In genomic region chr14:24162083-24162482, GRCh38 we compare ENCODE assay signal across 8 cellular contexts. TPM values are rescaled to one million over a fixed set of nuclear protein-coding genes. Genes with fewer than 3 reads are reported as not detected.
A peak's percentile ranks its signal among the peaks of the same experiment; 100 is the strongest.
DNase-seq lines count a peak whose midpoint lies in the region; ATAC-seq, FAIRE-seq and TF ChIP-seq lines count a peak whose summit lies in the region.

No MANE protein-coding gene starts in this region.

- H3K4me3 ChIP-seq in BLaER1 (peak overlapping the region; percentile 68), Peyer's patch (peak overlapping the region; percentile 53 to 77 (median 68)), endothelial cell of umbilical vein (replicated peaks in 1 of 3; ENCODE audit: insufficient read depth in 1 of 3, low read depth in 1 of 3, low read length in 3 of 3) (peak overlapping the region in 2 of 3 experiments; percentile 37 to 79)

- H3K9me1 ChIP-seq in endothelial cell of umbilical vein (replicated peaks; ENCODE audit: control insufficient read depth, extremely low read depth, insufficient read depth, low read length), result no peaks in the 10 kb centered on the region

- intact Hi-C loops in endothelial cell of umbilical vein (cut with micrococcal nuclease), result no loop called here

- TF ChIP-seq CTCF in Peyer's patch (IDR thresholded peaks at IDR 0.05) (no peak), endothelial cell of umbilical vein (IDR thresholded peaks at IDR 0.05; ENCODE audit: extremely low read depth in 1 of 2, insufficient read depth in 1 of 2, low read depth in 1 of 2, low read length in 2 of 2) (no peak), omental fat pad (IDR thresholded peaks at IDR 0.05) (no peak)

- peak in 1 of 3 donors; percentile 37 for DNase-seq in Peyer's patch
- no peak for DNase-seq in endothelial cell of umbilical vein (ENCODE audit: low read depth, low spot score)
- DNase-seq in omental fat pad (ENCODE audit: low spot score), result no peak
- DNase-seq in activated gamma-delta T cell (lab: John Stamatoyannopoulos, UW), result no peak
- no peak for DNase-seq in NCI-H146 (lab: John Stamatoyannopoulos, UW)
- DNase-seq in MV-4-11 (lab: John Stamatoyannopoulos, UW), result no peak
- DNase-seq in NCI-H1105 (lab: John Stamatoyannopoulos, UW), result no peak

- H2AFZ ChIP-seq in endothelial cell of umbilical vein (ENCODE audit: low read depth, low read length), result no peak overlapping the region

- peaks cover 9% of the 10 kb centered on the region for H3K79me2 ChIP-seq in endothelial cell of umbilical vein (ENCODE audit: control insufficient read depth, insufficient read depth, low read length)

- no peaks in the 10 kb centered on the region for H3K27me3 ChIP-seq in BLaER1
- H3K27me3 ChIP-seq in Peyer's patch, result no peaks in the 10 kb centered on the region
- no peaks in the 10 kb centered on the region for H3K27me3 ChIP-seq in endothelial cell of umbilical vein (ENCODE audit: control insufficient read depth in 2 of 2, insufficient read depth in 2 of 2, low read length in 2 of 2)

- H3K9me3 ChIP-seq in BLaER1 (no peaks in the 10 kb centered on the region), Peyer's patch (no peaks in the 10 kb centered on the region), endothelial cell of umbilical vein (replicated peaks; ENCODE audit: control insufficient read depth, insufficient read depth, low read length) (no peaks in the 10 kb centered on the region)

- POLR2A ChIA-PET in endothelial cell of umbilical vein (lab: Charles Lee), result interaction anchor here (1.6 kb wide), 1 partner anchor 16 kb away, joined by 6 read pairs; no protein-coding TSS in a partner anchor

- dilution Hi-C loops in endothelial cell of umbilical vein (cut with MboI; ENCODE audit: extremely low pct_ligation_motif_present, low sequenced_read_pairs), result no loop called here

- peaks cover 82% of the 10 kb centered on the region for H3K36me3 ChIP-seq in BLaER1
- H3K36me3 ChIP-seq in Peyer's patch, result peaks cover 0 to 69% (median 3%) of the 10 kb centered on the region in 3 donors
- H3K36me3 ChIP-seq in endothelial cell of umbilical vein (ENCODE audit: control insufficient read depth in 2 of 2, extremely low read depth in 1 of 2, insufficient read depth in 2 of 2, low read length in 2 of 2), result peaks cover 26 to 57% of the 10 kb centered on the region in 2 experiments

- no peak for FAIRE-seq in endothelial cell of umbilical vein (lab: Jason Lieb, UNC)

- H4K20me1 ChIP-seq in BLaER1 (no peaks in the 10 kb centered on the region), endothelial cell of umbilical vein (replicated peaks; ENCODE audit: control insufficient read depth, extremely low read depth, insufficient read depth, low read length) (no peaks in the 10 kb centered on the region)

- TF ChIP-seq POLR2A in Peyer's patch (IDR thresholded peaks at IDR 0.05), result no peak
- no peak for TF ChIP-seq POLR2A in endothelial cell of umbilical vein (IDR thresholded peaks at IDR 0.05; ENCODE audit: low read depth, low read length)

- no TSS peak for BruUV-seq in endothelial cell of umbilical vein (replicated peaks; lab: Mats Ljungman, UMichigan)

- ATAC-seq in omental fat pad (ENCODE audit: low FRiP score), result peak; percentile 11

- H3K4me2 ChIP-seq in BLaER1, result peak overlapping the region; percentile 80
- peak overlapping the region; percentile 91 for H3K4me2 ChIP-seq in endothelial cell of umbilical vein (ENCODE audit: insufficient read depth, low read length)

- H3K9ac ChIP-seq in BLaER1 (peak overlapping the region; percentile 72), endothelial cell of umbilical vein (replicated peaks; ENCODE audit: extremely low read depth, insufficient read depth, low read length) (peak overlapping the region; percentile 78)

- H3K27ac ChIP-seq in BLaER1 (peak overlapping the region; percentile 73), Peyer's patch (peak overlapping the region; percentile 91 to 96 (median 95)), endothelial cell of umbilical vein (ENCODE audit: insufficient read depth, low read depth, low read length) (peak overlapping the region; percentile 78)

- peaks cover 30% of the 10 kb centered on the region for H3K4me1 ChIP-seq in BLaER1
- H3K4me1 ChIP-seq in Peyer's patch, result peaks cover 5 to 31% (median 15%) of the 10 kb centered on the region in 4 donors
- peaks cover 16% of the 10 kb centered on the region for H3K4me1 ChIP-seq in endothelial cell of umbilical vein (ENCODE audit: control insufficient read depth, extremely low read depth, insufficient read depth, low read length)

- CTCF ChIA-PET in endothelial cell of umbilical vein (lab: Charles Lee), result interaction anchor here (1.0 to 3.4 kb wide), 11 partner anchors 13 to 188 kb away, joined by 3 to 63 read pairs (median 8); partner anchors contain the start of genes CIDEB, LTB4R2, PSME1 and PSME2

TF ChIP-seq in endothelial cell of umbilical vein, 7 proteins besides CTCF, POLR2A, EP300 and RAD21:
- TF ChIP-seq POLR2AphosphoS5 (IDR thresholded peaks at IDR 0.05; ENCODE audit: insufficient read depth, low read depth, low read length) (peak; percentile 15), JUN (IDR thresholded peaks at IDR 0.05; ENCODE audit: borderline replicate concordance, insufficient read depth, insufficient read length, low read depth) (no peak)

RNA-seq across cellular contexts. Expression of gene IRF9, which starts 1.0 kb away (rescaled TPM):
- total RNA-seq in Peyer's patch, result 100 to 1,000 TPM in 1 of 4 donors, 10 to 100 TPM in 3; 64.1 to 219 (median 80.8) TPM
- 33.2 and 46.1 TPM in 2 replicates for total RNA-seq in endothelial cell of umbilical vein
- 44.6 and 55.3 TPM in 2 replicates for polyA plus RNA-seq in endothelial cell of umbilical vein
- 21.6 and 23.0 TPM in 2 replicates for polyA plus RNA-seq in endothelial cell of umbilical vein (2011; cell fraction: cytosol; rRNA removed)
- polyA plus RNA-seq in endothelial cell of umbilical vein (2011; cell fraction: nucleus; rRNA removed), result 122 and 136 TPM in 2 replicates
- polyA plus RNA-seq in endothelial cell of umbilical vein (2012), result 30.1 and 40.3 TPM in 2 replicates
- polyA minus RNA-seq in endothelial cell of umbilical vein, result 83.6 and 95.1 TPM in 2 replicates
- polyA minus RNA-seq in endothelial cell of umbilical vein (2011; cell fraction: cytosol; rRNA and poly(A)+ RNA removed), result 12.8 TPM
- 58.6 and 70.1 TPM in 2 replicates for polyA minus RNA-seq in endothelial cell of umbilical vein (2011; cell fraction: nucleus; rRNA and poly(A)+ RNA removed)
- total RNA-seq in omental fat pad, result 100 to 1,000 TPM in 1 of 4 donors, 10 to 100 TPM in 3; 39.4 to 126 (median 66.3) TPM

RNA-seq across cellular contexts. Expression of gene REC8, which starts 9.8 kb away (rescaled TPM):
- total RNA-seq in Peyer's patch (10 to 100 TPM; 18.6 to 74.3 (median 37.8) TPM), endothelial cell of umbilical vein (29.6 and 33.6 TPM in 2 replicates), omental fat pad (10 to 100 TPM in 3 of 4 donors, 1 to 10 TPM in 1; 6.7 to 31.4 (median 16.3) TPM)
- 8.7 and 12.5 TPM in 2 replicates for polyA plus RNA-seq in endothelial cell of umbilical vein
- 6.0 and 8.4 TPM in 2 replicates for polyA plus RNA-seq in endothelial cell of umbilical vein (2011; cell fraction: cytosol; rRNA removed)
- polyA plus RNA-seq in endothelial cell of umbilical vein (2011; cell fraction: nucleus; rRNA removed), result 81.6 and 90.0 TPM in 2 replicates
- polyA plus RNA-seq in endothelial cell of umbilical vein (2012), result 14.4 and 22.0 TPM in 2 replicates
- 4.2 and 7.0 TPM in 2 replicates for polyA minus RNA-seq in endothelial cell of umbilical vein
- not detected for polyA minus RNA-seq in endothelial cell of umbilical vein (2011; cell fraction: cytosol; rRNA and poly(A)+ RNA removed)
- 12.3 and 21.5 TPM in 2 replicates for polyA minus RNA-seq in endothelial cell of umbilical vein (2011; cell fraction: nucleus; rRNA and poly(A)+ RNA removed)

RNA-seq across cellular contexts. Expression of gene RNF31, which starts 14.8 kb away (rescaled TPM):
- 10 to 100 TPM; 46.4 to 90.8 (median 71.1) TPM for total RNA-seq in Peyer's patch
- 66.5 and 69.7 TPM in 2 replicates for total RNA-seq in endothelial cell of umbilical vein
- 32.3 TPM in 2 replicates for polyA plus RNA-seq in endothelial cell of umbilical vein
- 17.9 and 24.5 TPM in 2 replicates for polyA plus RNA-seq in endothelial cell of umbilical vein (2011; cell fraction: cytosol; rRNA removed)
- 122 and 156 TPM in 2 replicates for polyA plus RNA-seq in endothelial cell of umbilical vein (2011; cell fraction: nucleus; rRNA removed)
- 40.0 and 44.7 TPM in 2 replicates for polyA plus RNA-seq in endothelial cell of umbilical vein (2012)
- 54.4 and 69.2 TPM in 2 replicates for polyA minus RNA-seq in endothelial cell of umbilical vein
- polyA minus RNA-seq in endothelial cell of umbilical vein (2011; cell fraction: cytosol; rRNA and poly(A)+ RNA removed), result 19.2 TPM
- polyA minus RNA-seq in endothelial cell of umbilical vein (2011; cell fraction: nucleus; rRNA and poly(A)+ RNA removed), result 69.9 and 82.9 TPM in 2 replicates
- 10 to 100 TPM; 26.6 to 64.2 (median 37.8) TPM for total RNA-seq in omental fat pad

RNA-seq across cellular contexts. Expression of gene PSME2, which starts 15.7 kb away (rescaled TPM):
- total RNA-seq in Peyer's patch, result 100 to 1,000 TPM; 119 to 258 (median 162) TPM
- total RNA-seq in endothelial cell of umbilical vein, result 107 and 126 TPM in 2 replicates
- polyA plus RNA-seq in endothelial cell of umbilical vein, result 66.5 and 69.8 TPM in 2 replicates
- polyA plus RNA-seq in endothelial cell of umbilical vein (2011; cell fraction: cytosol; rRNA removed), result 120 and 132 TPM in 2 replicates
- 194 and 210 TPM in 2 replicates for polyA plus RNA-seq in endothelial cell of umbilical vein (2011; cell fraction: nucleus; rRNA removed)
- polyA plus RNA-seq in endothelial cell of umbilical vein (2012), result 143 and 169 TPM in 2 replicates
- 47.2 and 52.0 TPM in 2 replicates for polyA minus RNA-seq in endothelial cell of umbilical vein
- polyA minus RNA-seq in endothelial cell of umbilical vein (2011; cell fraction: cytosol; rRNA and poly(A)+ RNA removed), result 51.1 TPM
- 25.4 and 38.4 TPM in 2 replicates for polyA minus RNA-seq in endothelial cell of umbilical vein (2011; cell fraction: nucleus; rRNA and poly(A)+ RNA removed)
- 10 to 100 TPM; 32.8 to 86.4 (median 70.3) TPM for total RNA-seq in omental fat pad

RNA-seq across cellular contexts. Expression of gene EMC9, which starts 20.7 kb away (rescaled TPM):
- total RNA-seq in Peyer's patch, result 10 to 100 TPM in 3 of 4 donors, 1 to 10 TPM in 1; 7.4 to 38.7 (median 34.0) TPM
- 19.0 and 21.8 TPM in 2 replicates for total RNA-seq in endothelial cell of umbilical vein
- polyA plus RNA-seq in endothelial cell of umbilical vein, result 31.8 and 38.0 TPM in 2 replicates
- polyA plus RNA-seq in endothelial cell of umbilical vein (2011; cell fraction: cytosol; rRNA removed), result 18.3 and 20.5 TPM in 2 replicates
- 32.5 and 34.0 TPM in 2 replicates for polyA plus RNA-seq in endothelial cell of umbilical vein (2011; cell fraction: nucleus; rRNA removed)
- polyA plus RNA-seq in endothelial cell of umbilical vein (2012), result 16.1 and 17.0 TPM in 2 replicates
- polyA minus RNA-seq in endothelial cell of umbilical vein, result 9.2 and 11.7 TPM in 2 replicates
- polyA minus RNA-seq in endothelial cell of umbilical vein (2011; cell fraction: cytosol; rRNA and poly(A)+ RNA removed), result 4.4 TPM
- 7.4 and 12.6 TPM in 2 replicates for polyA minus RNA-seq in endothelial cell of umbilical vein (2011; cell fraction: nucleus; rRNA and poly(A)+ RNA removed)
- 10 to 100 TPM in 2 of 4 donors, 1 to 10 TPM in 2; 6.3 to 15.3 (median 10.0) TPM for total RNA-seq in omental fat pad
